ENCODE assay signal across 8 cellular contexts in the genomic region with DNA sequence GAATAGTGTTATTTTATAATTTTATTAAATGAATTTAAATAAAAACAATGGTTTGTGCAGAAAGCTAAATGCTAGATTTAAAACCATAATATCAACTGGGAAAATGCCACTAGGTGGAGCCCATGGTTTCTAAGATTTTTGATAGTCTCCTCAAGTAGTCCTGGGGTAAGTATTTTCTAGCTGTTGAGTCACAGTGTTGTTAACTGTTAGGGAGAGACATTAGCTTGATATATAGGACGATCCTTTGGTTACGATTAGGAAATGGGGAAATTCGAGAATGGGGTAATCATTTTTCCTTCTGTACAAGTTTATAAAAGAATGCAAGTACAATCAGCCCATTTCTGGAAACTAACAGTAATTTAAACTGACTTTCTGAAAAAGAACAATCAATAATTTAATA.
DNase-seq lines count a peak whose midpoint lies in the region; ATAC-seq and TF ChIP-seq lines count a peak whose summit lies in the region.

No MANE protein-coding gene starts in this region.

- H3K27me3 ChIP-seq in iPS DF 6.9 (ENCODE audit: control insufficient read depth, insufficient read depth, low read length) (no peaks in the 10 kb centered on the region), suprapubic skin (no peaks in the 10 kb centered on the region)

- no peaks in the 10 kb centered on the region for H3K9me3 ChIP-seq in iPS DF 6.9 (ENCODE audit: control insufficient read depth, insufficient read depth, low read length)
- no peaks in the 10 kb centered on the region for H3K9me3 ChIP-seq in suprapubic skin

- DNase-seq in AG09309 (ENCODE audit: low read depth) (peak; percentile 80), NCI-H128 (lab: John Stamatoyannopoulos, UW; ENCODE audit: unreplicated experiment) (peak; percentile 6), astrocyte of the cerebellum (ENCODE audit: low read depth) (peak; percentile 79), iPS DF 6.9 (ENCODE audit: low read depth, low spot score) (peak; percentile 43), suprapubic skin (ENCODE audit: low spot score in 2 of 2) (no peak)
- DNase-seq in stimulated activated CD8-positive, alpha-beta memory T cell treated with anti-CD3 and anti-CD28 coated beads, Interleukin-4, amount 100 ng/mL, for 48 hours = no peak

- TF ChIP-seq CTCF in AG09309 (IDR thresholded peaks at IDR 0.05; ENCODE audit: control insufficient read depth, insufficient read depth, low read depth, low read length, missing control alignments) = peak; percentile 56
- peak; percentile 47 for TF ChIP-seq CTCF in astrocyte of the cerebellum (IDR thresholded peaks at IDR 0.05; ENCODE audit: low read depth, low read length, missing control alignments)
- peak; percentile 28 to 37 for TF ChIP-seq CTCF in suprapubic skin (IDR thresholded peaks at IDR 0.05)

- H3K4me1 ChIP-seq in iPS DF 6.9 (ENCODE audit: control insufficient read depth, insufficient read depth, low read length) = no peaks in the 10 kb centered on the region
- H3K4me1 ChIP-seq in suprapubic skin = no peaks in the 10 kb centered on the region

- ATAC-seq in GM18868 (IDR thresholded peaks at IDR 0.05; ENCODE audit: unreplicated experiment) (peak; percentile 68), HG03095 (IDR thresholded peaks at IDR 0.05; ENCODE audit: unreplicated experiment) (no peak)

- H3K36me3 ChIP-seq in iPS DF 6.9 (ENCODE audit: control insufficient read depth, insufficient read depth, low read length) = no peaks in the 10 kb centered on the region
- H3K36me3 ChIP-seq in suprapubic skin = no peaks in the 10 kb centered on the region

- in situ Hi-C loops in astrocyte of the cerebellum (cut with HindIII; ENCODE audit: low sequenced_read_pairs) = no loop called here

- no peak overlapping the region for H3K4me3 ChIP-seq in AG09309 (ENCODE audit: control insufficient read depth, low read depth, low read length)
- H3K4me3 ChIP-seq in astrocyte of the cerebellum (ENCODE audit: low read depth, low read length) = no peak overlapping the region
- H3K4me3 ChIP-seq in iPS DF 6.9 (ENCODE audit: low read length) = no peak overlapping the region
- no peak overlapping the region for H3K4me3 ChIP-seq in suprapubic skin

- TF ChIP-seq EP300 in suprapubic skin (IDR thresholded peaks at IDR 0.05) = no peak

- no CpG with 5 or more reads among the region's 3 CpGs for WGBS in iPS DF 6.9 (ENCODE audit: insufficient coverage, insufficient read length)
- 0% methylated on average over 3 of the region's 3 CpGs for WGBS in suprapubic skin

- no peak overlapping the region for H3K27ac ChIP-seq in iPS DF 6.9 (ENCODE audit: low read length)
- no peak overlapping the region for H3K27ac ChIP-seq in suprapubic skin

- TF ChIP-seq POLR2A in suprapubic skin (IDR thresholded peaks at IDR 0.05) = no peak

Comparison
In these comparisons a context has a peak if more than half of its experiments do, and no peak if none do; other contexts are left out.
1. DNase-seq: peak in AG09309 (single experiment), NCI-H128 (single experiment), astrocyte of the cerebellum (single experiment) and iPS DF 6.9 (single experiment); none in suprapubic skin (0 of 2) and stimulated activated CD8-positive, alpha-beta memory T cell treated with anti-CD3 and anti-CD28 coated beads, Interleukin-4, amount 100 ng/mL, for 48 hours (single experiment).
2. Peak in every context shown above with its lines, with median percentiles within 50 percentile points of each other: CTCF ChIP-seq.